In the genomic region with DNA sequence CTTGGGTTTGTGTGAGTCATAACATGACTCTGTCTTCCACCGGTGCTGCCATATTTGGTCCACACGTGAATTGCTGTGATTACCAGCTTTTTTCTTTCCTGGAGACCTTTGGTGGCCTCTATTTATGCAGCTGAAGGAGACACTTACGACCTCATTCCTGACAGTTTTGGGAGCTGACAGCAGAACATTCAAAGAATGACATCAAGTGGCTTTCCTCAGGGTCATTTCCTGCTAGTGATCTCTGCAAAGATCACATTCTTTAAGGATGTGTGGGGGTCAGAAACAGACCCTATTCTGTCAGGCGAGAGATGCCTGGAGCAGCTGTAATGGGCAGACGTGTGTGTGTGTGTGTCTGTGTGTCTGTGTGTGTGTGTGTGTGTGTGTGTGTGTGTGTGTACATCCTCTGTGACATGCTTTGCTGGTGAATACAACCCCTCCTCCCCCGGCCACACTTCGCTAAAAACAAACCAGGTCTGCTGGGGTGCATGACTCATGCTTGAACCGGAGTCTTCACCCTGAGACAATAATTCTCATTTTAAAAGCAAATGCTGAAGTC, we compare ENCODE assay signal across 9 cellular contexts.
DNase-seq lines count a peak whose midpoint lies in the region; ATAC-seq, FAIRE-seq and TF ChIP-seq lines count a peak whose summit lies in the region.
"Had no signal": no experiment of that assay in that cellular context is flagged by ENCODE, and none has a peak within 500 bp of the region (broad histone marks: within the 10 kb centered on the region; RNA-seq: fewer than 3 reads in every experiment).

No MANE protein-coding gene starts in this region.

- H3K4me3 ChIP-seq in SJCRH30 (no peak overlapping the region), neural progenitor cell (no peak overlapping the region)
- H3K4me3 ChIP-seq: SK-N-MC had no signal

- no peak for TF ChIP-seq POLR2A in GM12892 (IDR thresholded peaks at IDR 0.05; ENCODE audit: low read depth, low read length)

- DNase-seq in GM12892 (ENCODE audit: insufficient read length): no peak
- DNase-seq in SJCRH30: peak; percentile 63 to 72
- DNase-seq in brain pericyte (ENCODE audit: low read depth, low spot score): peak; percentile 48
- no peak for DNase-seq in neural progenitor cell (ENCODE audit: low spot score)
- DNase-seq in GM19239 (ENCODE audit: insufficient read length, low spot score): no peak
- no peak for DNase-seq in HuH-7 (ENCODE audit: low spot score)

- no peak overlapping the region for H3K9ac ChIP-seq in neural progenitor cell

- no peak for ATAC-seq in HG02970 (IDR thresholded peaks at IDR 0.05; ENCODE audit: low FRiP score, unreplicated experiment)
- ATAC-seq in HG03565 (IDR thresholded peaks at IDR 0.05; ENCODE audit: unreplicated experiment): no peak

- H3K36me3 ChIP-seq in SJCRH30 (no peaks in the 10 kb centered on the region), neural progenitor cell (no peaks in the 10 kb centered on the region)

- H3K4me1 ChIP-seq in SJCRH30 (peaks cover 22% of the 10 kb centered on the region), neural progenitor cell (peaks cover 47% of the 10 kb centered on the region)

- peaks cover 13% of the 10 kb centered on the region for H3K9me3 Mint-ChIP-seq in neural progenitor cell

- H3K4me1 Mint-ChIP-seq in neural progenitor cell: peaks cover 65% of the 10 kb centered on the region

- H3K27ac ChIP-seq in SJCRH30: peak overlapping the region; percentile 39
- H3K27ac ChIP-seq in neural progenitor cell: no peak overlapping the region
- H3K27ac ChIP-seq: SK-N-MC had no signal

- H3K27me3 Mint-ChIP-seq in neural progenitor cell (ENCODE audit: insufficient read depth, low read depth): peaks cover 1% of the 10 kb centered on the region

- peaks cover 2% of the 10 kb centered on the region for H3K36me3 Mint-ChIP-seq in neural progenitor cell

- H3K4me2 ChIP-seq in neural progenitor cell: no peak overlapping the region

- peak overlapping the region; percentile 36 for H3K4me3 Mint-ChIP-seq in neural progenitor cell

- H2AFZ ChIP-seq in neural progenitor cell (replicated peaks): no peak overlapping the region

- H3K79me2 ChIP-seq in neural progenitor cell (ENCODE audit: low read depth): no peaks in the 10 kb centered on the region

- H3F3A ChIP-seq in neural progenitor cell (ENCODE audit: low read depth): peaks cover 46% of the 10 kb centered on the region

- no peaks in the 10 kb centered on the region for H4K20me1 ChIP-seq in neural progenitor cell (ENCODE audit: low read depth)

- H3K9me3 ChIP-seq in SJCRH30 (replicated peaks) (no peaks in the 10 kb centered on the region), neural progenitor cell (ENCODE audit: low read depth) (peaks cover 2% of the 10 kb centered on the region)

- TF ChIP-seq CTCF in neural progenitor cell (IDR thresholded peaks at IDR 0.05): no peak

- no peaks in the 10 kb centered on the region for H3K27me3 ChIP-seq in SJCRH30
- H3K27me3 ChIP-seq in neural progenitor cell: no peaks in the 10 kb centered on the region

- FAIRE-seq in GM12892 (lab: Jason Lieb, UNC) (peak; percentile 48), GM19239 (lab: Jason Lieb, UNC) (no peak)

- H3K27ac Mint-ChIP-seq in neural progenitor cell: peak overlapping the region; percentile 30

Comparison
In these comparisons a context has a peak if more than half of its experiments do, and no peak if none do; other contexts are left out.
1. DNase-seq: peak in SJCRH30 (2 of 2) and brain pericyte (single experiment); none in GM12892 (single experiment), neural progenitor cell (single experiment), GM19239 (single experiment) and HuH-7 (single experiment).